ENCODE assay signal across 8 cellular contexts in the genomic region with DNA sequence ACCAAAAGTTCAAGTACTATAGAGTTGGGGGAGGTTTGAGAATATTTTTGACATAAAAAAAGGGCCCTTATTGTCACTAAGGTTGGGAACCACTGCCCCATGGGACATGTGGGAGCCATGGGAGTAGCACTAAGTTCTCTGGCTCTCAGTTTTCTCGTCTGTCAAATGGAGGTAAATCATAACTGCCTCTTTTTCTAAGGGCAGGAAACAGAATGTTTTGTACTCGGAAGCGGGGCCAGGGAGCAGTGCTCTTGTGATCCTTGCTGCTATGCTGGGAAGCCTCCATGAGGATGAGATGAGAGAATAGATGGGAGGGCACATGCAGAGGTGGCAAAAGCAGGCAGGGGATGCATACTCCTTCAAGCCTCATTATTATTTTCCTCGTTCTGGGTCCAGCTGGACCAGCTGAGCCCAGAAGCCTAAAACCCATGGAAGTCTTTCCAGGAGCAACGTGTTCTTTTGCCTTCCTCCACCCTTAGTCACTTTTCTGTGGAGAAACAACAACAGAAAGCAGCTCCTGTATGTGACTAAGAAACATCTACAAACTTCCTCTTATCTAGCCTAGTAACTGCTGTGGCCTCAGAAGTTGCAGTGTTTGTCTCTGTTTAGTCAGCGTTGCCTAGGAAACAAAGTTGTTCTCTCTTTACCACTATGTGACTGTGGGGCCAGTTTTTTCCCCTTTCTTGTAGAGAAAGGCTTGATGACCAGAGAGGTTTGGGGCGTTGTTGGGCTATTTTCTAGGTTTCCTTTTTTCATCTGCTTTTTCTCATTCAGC.
A peak's percentile ranks its signal among the peaks of the same experiment; 100 is the strongest.
DNase-seq lines count a peak whose midpoint lies in the region; ATAC-seq, FAIRE-seq and TF ChIP-seq lines count a peak whose summit lies in the region.

No MANE protein-coding gene starts in this region.

- peak overlapping the region; percentile 65 to 89 (median 84) for H3K4me3 Mint-ChIP-seq in naive thymus-derived CD8-positive, alpha-beta T cell

- H3K27ac Mint-ChIP-seq in naive thymus-derived CD8-positive, alpha-beta T cell, result peak overlapping the region; percentile 98 to 100 (median 100)

- peaks cover 0 to 18% (median 0%) of the 10 kb centered on the region in 9 donors for H3K9me3 Mint-ChIP-seq in naive thymus-derived CD8-positive, alpha-beta T cell

- in situ Hi-C loops in KBM-7 (cut with MboI; ENCODE audit: low pct_unique_long_range_greater_than_20kb, low sequenced_read_pairs), result loop anchor here (5.0 kb wide), 1 partner anchor 34 kb away; no protein-coding TSS in a partner anchor

- peaks cover 20 to 29% (median 25%) of the 10 kb centered on the region in 3 donors for H3K36me3 Mint-ChIP-seq in naive thymus-derived CD8-positive, alpha-beta T cell

- TF ChIP-seq POLR2A in GM12891 (IDR thresholded peaks at IDR 0.05; ENCODE audit: low read depth, low read length) (0 out of 2 replicates have a peak, but pooled peaks have one; percentile 21), H54 (IDR thresholded peaks at IDR 0.05; ENCODE audit: low read depth, low read length) (no peak), erythroblast (IDR thresholded peaks at IDR 0.05; ENCODE audit: low read length) (peak; percentile 72)

- FAIRE-seq in GM12891 (lab: Jason Lieb, UNC) (peak; percentile 97), H54 (lab: Jason Lieb, UNC) (peak; percentile 78)

- no peaks in the 10 kb centered on the region for H3K27me3 Mint-ChIP-seq in naive thymus-derived CD8-positive, alpha-beta T cell

- peak; percentile 30 for DNase-seq in GM12891 (ENCODE audit: insufficient read length, low spot score)
- peak; percentile 54 for DNase-seq in H54 (ENCODE audit: insufficient read length, low spot score)
- peak; percentile 96 for DNase-seq in KBM-7
- peak; percentile 32 to 48 for DNase-seq in activated CD4-positive, alpha-beta T cell treated with anti-CD3 and anti-CD28 coated beads for 4 hours
- peak; percentile 82 to 83 for DNase-seq in erythroblast (lab: John Stamatoyannopoulos, UW)
- DNase-seq in naive thymus-derived CD8-positive, alpha-beta T cell, result peak in 9 of 10 donors; percentile 39 to 92 (median 84)
- DNase-seq in nucleus accumbens (lab: John Stamatoyannopoulos, UW), result no peak
- DNase-seq in caudate nucleus (lab: John Stamatoyannopoulos, UW), result no peak

- POLR2A ChIA-PET in naive thymus-derived CD8-positive, alpha-beta T cell (lab: Charles Lee), result interaction anchor here (1.3 to 17.6 kb wide), 7 partner anchors 9 to 65 kb away, joined by 3 to 851 read pairs (median 7); partner anchors contain the start of genes NCBP2L and TSC22D3

- no peak overlapping the region for H3K27ac ChIP-seq in caudate nucleus (ENCODE audit: low read depth, low read length)

- peak; percentile 48 for ATAC-seq in naive thymus-derived CD8-positive, alpha-beta T cell

- H3K4me1 Mint-ChIP-seq in naive thymus-derived CD8-positive, alpha-beta T cell, result peaks cover 27 to 69% (median 62%) of the 10 kb centered on the region in 4 donors

TF ChIP-seq in GM12891, 5 proteins besides CTCF, POLR2A, EP300 and RAD21:
- TF ChIP-seq POLR2AphosphoS5 (IDR thresholded peaks at IDR 0.05; ENCODE audit: low read depth, low read length), result no peak
- TF ChIP-seq POU2F2 (IDR thresholded peaks at IDR 0.05; ENCODE audit: low read depth, low read length), result no peak
- no peak for TF ChIP-seq SPI1 (IDR thresholded peaks at IDR 0.05; ENCODE audit: low read depth, low read length)
- TF ChIP-seq TAF1 (IDR thresholded peaks at IDR 0.05; ENCODE audit: low read depth, low read length), result no peak
- no peak for TF ChIP-seq PAX5 (IDR thresholded peaks at IDR 0.05; ENCODE audit: insufficient read depth, low read length, severe bottlenecking)

Comparison
In these comparisons a context has a peak if more than half of its experiments do, and no peak if none do; other contexts are left out.
1. DNase-seq: peak in GM12891 (single experiment), H54 (single experiment), KBM-7 (single experiment), activated CD4-positive, alpha-beta T cell treated with anti-CD3 and anti-CD28 coated beads for 4 hours (2 of 2), erythroblast (2 of 2) and naive thymus-derived CD8-positive, alpha-beta T cell (9 of 10); none in nucleus accumbens (0 of 56) and caudate nucleus (0 of 61).